In the genomic region with DNA sequence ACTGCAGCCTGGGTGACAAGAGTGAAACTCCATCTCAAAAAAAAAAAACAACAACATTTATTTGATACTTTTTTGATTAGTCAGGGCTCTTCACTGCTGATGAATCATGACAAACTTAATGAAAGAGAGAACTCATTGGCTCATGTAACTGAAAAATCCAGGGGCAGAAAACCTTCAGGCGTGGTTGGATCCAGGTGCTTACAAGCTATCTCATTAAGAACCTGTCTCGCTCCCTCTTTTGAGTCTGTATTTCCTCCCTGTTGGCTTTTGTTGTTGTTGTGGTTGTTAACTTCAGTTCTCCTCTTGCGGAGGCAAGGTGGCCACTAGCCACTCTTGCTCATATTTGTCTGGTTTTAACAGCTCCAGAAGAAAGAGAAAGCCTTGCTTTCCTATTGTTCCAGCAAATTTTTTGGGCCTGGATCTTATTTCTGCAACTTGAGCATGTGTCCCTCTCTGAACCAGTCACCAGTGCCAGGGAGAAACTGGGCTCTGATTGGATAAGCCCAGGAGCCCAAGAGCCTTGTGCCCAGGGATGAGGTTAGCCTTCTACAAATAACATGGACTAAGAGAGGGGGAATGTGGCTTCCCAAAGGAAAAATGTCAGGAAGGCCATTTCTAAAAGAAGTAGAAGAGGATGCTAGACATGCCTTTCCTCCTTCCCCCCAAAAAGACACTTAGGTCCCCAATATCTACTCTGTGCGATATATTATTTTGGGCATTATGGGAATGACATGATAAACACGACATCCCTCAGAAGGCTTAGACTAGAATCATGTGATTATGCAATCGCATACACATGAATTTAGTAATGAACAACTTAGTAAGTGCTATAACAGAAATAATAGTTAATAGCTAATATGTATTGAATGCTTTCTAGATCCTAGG, we compare ENCODE assay signal across 1 cellular context.
TF ChIP-seq lines count a peak whose summit lies in the region.

No MANE protein-coding gene starts in this region.

TF ChIP-seq in K562, 482 proteins besides CTCF, POLR2A, EP300 and RAD21:
- TF ChIP-seq CEBPG (CRISPR knock-in tag; IDR thresholded peaks at IDR 0.05) (no peak), CEBPG (tag; conservative IDR thresholded peaks at IDR 0.05 in 1 of 2, IDR thresholded peaks at IDR 0.05 in 1 of 2) (peak; percentile 63 to 90; a peak in 3 of 4 replicates), CEBPB (tag; IDR thresholded peaks at IDR 0.05) (peak; percentile 88), CCAR2 (IDR thresholded peaks at IDR 0.05; ENCODE audit: low read depth, low read length) (no peak)
- TF ChIP-seq, protein P1, sequence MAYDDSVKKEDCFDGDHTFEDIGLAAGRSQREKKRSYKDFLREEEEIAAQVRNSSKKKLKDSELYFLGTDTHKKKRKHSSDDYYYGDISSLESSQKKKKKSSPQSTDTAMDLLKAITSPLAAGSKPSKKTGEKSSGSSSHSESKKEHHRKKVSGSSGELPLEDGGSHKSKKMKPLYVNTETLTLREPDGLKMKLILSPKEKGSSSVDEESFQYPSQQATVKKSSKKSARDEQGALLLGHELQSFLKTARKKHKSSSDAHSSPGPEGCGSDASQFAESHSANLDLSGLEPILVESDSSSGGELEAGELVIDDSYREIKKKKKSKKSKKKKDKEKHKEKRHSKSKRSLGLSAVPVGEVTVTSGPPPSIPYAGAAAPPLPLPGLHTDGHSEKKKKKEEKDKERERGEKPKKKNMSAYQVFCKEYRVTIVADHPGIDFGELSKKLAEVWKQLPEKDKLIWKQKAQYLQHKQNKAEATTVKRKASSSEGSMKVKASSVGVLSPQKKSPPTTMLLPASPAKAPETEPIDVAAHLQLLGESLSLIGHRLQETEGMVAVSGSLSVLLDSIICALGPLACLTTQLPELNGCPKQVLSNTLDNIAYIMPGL (CRISPR knock-in tag; IDR thresholded peaks at IDR 0.05) = no peak
